Comparison of ENCODE assay signal across 1 cellular context in the genomic region with DNA sequence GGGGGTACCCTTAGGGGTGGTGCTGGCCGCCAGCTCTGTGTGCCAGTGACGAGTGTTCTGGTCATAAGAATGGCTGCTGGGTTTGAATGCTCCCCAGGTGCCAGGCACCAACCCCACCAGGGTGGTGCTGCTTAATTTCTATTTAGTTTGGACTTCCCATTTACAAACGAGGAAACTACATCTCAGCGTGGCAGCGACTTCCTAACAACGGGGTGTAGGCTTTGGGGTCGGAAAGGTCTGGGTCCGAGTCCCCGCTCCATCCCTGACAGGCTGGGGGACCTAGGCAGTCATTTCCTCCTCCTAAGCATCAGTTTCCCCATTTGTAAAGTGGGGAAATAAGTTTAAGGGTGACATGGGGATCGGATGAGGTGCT.
TF ChIP-seq lines count a peak whose summit lies in the region.

No MANE protein-coding gene starts in this region.

TF ChIP-seq in IMR-90, 13 proteins besides CTCF, POLR2A, EP300 and RAD21:
- TF ChIP-seq RFX5 (IDR thresholded peaks at IDR 0.05; ENCODE audit: low read depth, low read length) (no peak), CHD1 (IDR thresholded peaks at IDR 0.05; ENCODE audit: low read depth, low read length) (no peak), NFE2L2 (IDR thresholded peaks at IDR 0.05; ENCODE audit: low read depth, low read length) (no peak), CEBPB (IDR thresholded peaks at IDR 0.05; ENCODE audit: low read depth, low read length) (no peak), RCOR1 (IDR thresholded peaks at IDR 0.05; ENCODE audit: insufficient replicate concordance, low read length) (no peak), FOS (IDR thresholded peaks at IDR 0.05; ENCODE audit: low read depth, low read length) (no peak), MAFK (IDR thresholded peaks at IDR 0.05; ENCODE audit: low read depth, low read length) (no peak), MXI1 (IDR thresholded peaks at IDR 0.05; ENCODE audit: borderline replicate concordance, low read depth, low read length) (no peak)
- TF ChIP-seq, protein P1, sequence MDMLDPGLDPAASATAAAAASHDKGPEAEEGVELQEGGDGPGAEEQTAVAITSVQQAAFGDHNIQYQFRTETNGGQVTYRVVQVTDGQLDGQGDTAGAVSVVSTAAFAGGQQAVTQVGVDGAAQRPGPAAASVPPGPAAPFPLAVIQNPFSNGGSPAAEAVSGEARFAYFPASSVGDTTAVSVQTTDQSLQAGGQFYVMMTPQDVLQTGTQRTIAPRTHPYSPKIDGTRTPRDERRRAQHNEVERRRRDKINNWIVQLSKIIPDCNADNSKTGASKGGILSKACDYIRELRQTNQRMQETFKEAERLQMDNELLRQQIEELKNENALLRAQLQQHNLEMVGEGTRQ (IDR thresholded peaks at IDR 0.05; ENCODE audit: low read depth, low read length) = no peak
- TF ChIP-seq, protein P2, sequence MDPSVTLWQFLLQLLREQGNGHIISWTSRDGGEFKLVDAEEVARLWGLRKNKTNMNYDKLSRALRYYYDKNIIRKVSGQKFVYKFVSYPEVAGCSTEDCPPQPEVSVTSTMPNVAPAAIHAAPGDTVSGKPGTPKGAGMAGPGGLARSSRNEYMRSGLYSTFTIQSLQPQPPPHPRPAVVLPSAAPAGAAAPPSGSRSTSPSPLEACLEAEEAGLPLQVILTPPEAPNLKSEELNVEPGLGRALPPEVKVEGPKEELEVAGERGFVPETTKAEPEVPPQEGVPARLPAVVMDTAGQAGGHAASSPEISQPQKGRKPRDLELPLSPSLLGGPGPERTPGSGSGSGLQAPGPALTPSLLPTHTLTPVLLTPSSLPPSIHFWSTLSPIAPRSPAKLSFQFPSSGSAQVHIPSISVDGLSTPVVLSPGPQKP (IDR thresholded peaks at IDR 0.05; ENCODE audit: borderline replicate concordance, low read depth, low read length) = no peak
